ENCODE assay signal across 8 cellular contexts in the genomic region with DNA sequence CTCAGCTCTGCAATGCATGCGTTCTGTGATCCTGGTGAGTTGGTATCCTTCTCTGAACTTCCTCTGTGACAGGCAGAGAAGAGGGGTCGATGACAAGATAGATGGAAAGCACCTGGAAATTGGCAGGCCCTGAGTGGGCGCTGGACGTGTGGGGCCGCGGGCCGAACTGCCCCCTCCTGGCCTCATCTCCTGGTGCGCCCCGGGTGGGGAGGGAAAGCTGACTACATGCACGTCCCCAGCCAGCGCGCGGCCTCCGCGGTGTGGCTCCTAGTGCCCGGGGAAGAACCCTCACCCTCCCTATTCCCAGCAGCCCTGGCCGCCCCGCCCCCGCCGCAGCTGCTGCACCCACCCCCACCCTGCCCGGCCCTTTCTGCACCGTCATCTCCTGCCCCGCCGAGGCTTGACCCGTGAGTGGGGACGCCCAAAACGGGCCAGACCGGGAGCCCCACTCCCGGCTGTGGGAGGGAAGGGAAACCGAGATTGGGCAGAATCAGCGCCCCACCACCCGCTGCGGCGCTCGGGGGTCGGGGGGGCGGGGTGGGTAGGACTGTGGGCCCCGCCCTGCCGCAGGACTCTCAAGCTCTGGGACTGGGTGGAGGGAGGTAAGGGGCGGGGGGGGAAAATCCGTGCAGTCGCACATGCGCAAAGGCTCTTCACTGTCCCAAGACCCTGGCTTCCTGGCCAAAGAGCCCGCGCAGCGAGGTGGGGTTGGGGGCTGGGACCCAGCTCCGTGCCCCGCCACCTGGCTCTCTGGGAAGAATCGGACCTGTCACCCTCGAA. TPM values are rescaled to one million over a fixed set of nuclear protein-coding genes. Genes with fewer than 3 reads are reported as not detected.
A peak's percentile ranks its signal among the peaks of the same experiment; 100 is the strongest.
DNase-seq lines count a peak whose midpoint lies in the region; ATAC-seq lines count a peak whose summit lies in the region.

NOL3 (plus strand) TSS at position 371 of the 780 bp plus-strand sequence.

- no peaks in the 10 kb centered on the region for H3K36me3 Mint-ChIP-seq in stimulated activated naive B cell treated with anti-CD40 and anti-IgM and Interleukin-4, amounts not matched to agents 10 μg/mL and 1 μg/mL and 100 μg/mL, for 72 hours

- peaks cover 77 to 92% of the 10 kb centered on the region in 2 donors for H3K27me3 Mint-ChIP-seq in stimulated activated naive B cell treated with anti-CD40 and anti-IgM and Interleukin-4, amounts not matched to agents 10 μg/mL and 1 μg/mL and 100 μg/mL, for 72 hours

- H3K9me3 Mint-ChIP-seq in stimulated activated naive B cell treated with anti-CD40 and anti-IgM and Interleukin-4, amounts not matched to agents 10 μg/mL and 1 μg/mL and 100 μg/mL, for 72 hours: no peaks in the 10 kb centered on the region

- intact Hi-C loops in left colon (cut with DNase I, micrococcal nuclease): no loop called here

- H3K4me1 Mint-ChIP-seq in stimulated activated naive B cell treated with anti-CD40 and anti-IgM and Interleukin-4, amounts not matched to agents 10 μg/mL and 1 μg/mL and 100 μg/mL, for 72 hours: peaks cover 36 to 51% of the 10 kb centered on the region in 2 donors

- ATAC-seq in GM19397 (IDR thresholded peaks at IDR 0.05; ENCODE audit: unreplicated experiment) (peak; percentile 48), left colon (peak; percentile 50)
- peak; percentile 41 to 44 for ATAC-seq in stimulated activated naive B cell treated with anti-CD40 and anti-IgM and Interleukin-4, amounts not matched to agents 10 μg/mL and 1 μg/mL and 100 μg/mL, for 72 hours (replicated peaks)

- H3K4me3 ChIP-seq in HUES48 (ENCODE audit: low read depth, low read length) (peak within 1 kb of the TSS; percentile 66), SJSA1 (peak within 1 kb of the TSS; percentile 42)

- no peak within 1 kb of the TSS for H3K9ac ChIP-seq in HUES48 (ENCODE audit: low read depth, low read length)

- DNase-seq in D341Med (ENCODE audit: low spot score): peak; percentile 90
- DNase-seq in SJSA1 (ENCODE audit: low read depth in 1 of 2, low spot score in 2 of 2): peak; percentile 81 to 90
- DNase-seq in dedifferentiated amniotic fluid mesenchymal stem cell (ENCODE audit: extremely low spot score): peak; percentile 75
- DNase-seq in left colon: peak; percentile 88 to 90
- DNase-seq in stimulated activated naive B cell treated with anti-CD40 and anti-IgM and Interleukin-4, amounts not matched to agents 10 μg/mL and 1 μg/mL and 100 μg/mL, for 72 hours: no peak
- no peak for DNase-seq in superior temporal gyrus (ENCODE audit: extremely low spot score)

- no peak within 1 kb of the TSS for H3K27ac ChIP-seq in HUES48 (ENCODE audit: low read depth, low read length)
- H3K27ac ChIP-seq in SJSA1: peak within 1 kb of the TSS; percentile 92

- peak within 1 kb of the TSS; percentile 77 to 86 for H3K4me3 Mint-ChIP-seq in stimulated activated naive B cell treated with anti-CD40 and anti-IgM and Interleukin-4, amounts not matched to agents 10 μg/mL and 1 μg/mL and 100 μg/mL, for 72 hours

- peaks cover 23% of the 10 kb centered on the region for H3K4me1 ChIP-seq in HUES48 (ENCODE audit: control insufficient read depth, insufficient read depth, low read length)
- peaks cover 39% of the 10 kb centered on the region for H3K4me1 ChIP-seq in SJSA1 (replicated peaks)

- no peaks in the 10 kb centered on the region for H3K36me3 ChIP-seq in HUES48 (ENCODE audit: control insufficient read depth, insufficient read depth, low read length)
- peaks cover 8% of the 10 kb centered on the region for H3K36me3 ChIP-seq in SJSA1

- peak within 1 kb of the TSS; percentile 76 for H3K27ac Mint-ChIP-seq in stimulated activated naive B cell treated with anti-CD40 and anti-IgM and Interleukin-4, amounts not matched to agents 10 μg/mL and 1 μg/mL and 100 μg/mL, for 72 hours

- no peaks in the 10 kb centered on the region for H3K9me3 ChIP-seq in HUES48 (ENCODE audit: control insufficient read depth, insufficient read depth, low read length)
- no peaks in the 10 kb centered on the region for H3K9me3 ChIP-seq in SJSA1 (replicated peaks)

- H3K27me3 ChIP-seq in HUES48 (ENCODE audit: control insufficient read depth, insufficient read depth, low read length) (peaks cover 96% of the 10 kb centered on the region), SJSA1 (replicated peaks) (no peaks in the 10 kb centered on the region)

RNA-seq across cellular contexts. Expression of gene NOL3, which starts in this region (rescaled TPM):
- 24.1 and 29.7 TPM in 2 replicates for total RNA-seq in SJSA1 (2014; rRNA removed; shearing (Covaris generic))
- 10 to 100 TPM; 23.1 to 30.2 TPM for total RNA-seq in left colon

Comparison
In these comparisons a context has a peak if more than half of its experiments do, and no peak if none do; other contexts are left out.
1. DNase-seq: peak in D341Med (single experiment), SJSA1 (2 of 2), dedifferentiated amniotic fluid mesenchymal stem cell (single experiment) and left colon (2 of 2); none in stimulated activated naive B cell treated with anti-CD40 and anti-IgM and Interleukin-4, amounts not matched to agents 10 μg/mL and 1 μg/mL and 100 μg/mL, for 72 hours (single experiment) and superior temporal gyrus (single experiment).
2. Peak in every context shown above with its lines, with median percentiles within 50 percentile points of each other: ATAC-seq.